Comparison of ENCODE assay signal across 8 cellular contexts in the genomic region with DNA sequence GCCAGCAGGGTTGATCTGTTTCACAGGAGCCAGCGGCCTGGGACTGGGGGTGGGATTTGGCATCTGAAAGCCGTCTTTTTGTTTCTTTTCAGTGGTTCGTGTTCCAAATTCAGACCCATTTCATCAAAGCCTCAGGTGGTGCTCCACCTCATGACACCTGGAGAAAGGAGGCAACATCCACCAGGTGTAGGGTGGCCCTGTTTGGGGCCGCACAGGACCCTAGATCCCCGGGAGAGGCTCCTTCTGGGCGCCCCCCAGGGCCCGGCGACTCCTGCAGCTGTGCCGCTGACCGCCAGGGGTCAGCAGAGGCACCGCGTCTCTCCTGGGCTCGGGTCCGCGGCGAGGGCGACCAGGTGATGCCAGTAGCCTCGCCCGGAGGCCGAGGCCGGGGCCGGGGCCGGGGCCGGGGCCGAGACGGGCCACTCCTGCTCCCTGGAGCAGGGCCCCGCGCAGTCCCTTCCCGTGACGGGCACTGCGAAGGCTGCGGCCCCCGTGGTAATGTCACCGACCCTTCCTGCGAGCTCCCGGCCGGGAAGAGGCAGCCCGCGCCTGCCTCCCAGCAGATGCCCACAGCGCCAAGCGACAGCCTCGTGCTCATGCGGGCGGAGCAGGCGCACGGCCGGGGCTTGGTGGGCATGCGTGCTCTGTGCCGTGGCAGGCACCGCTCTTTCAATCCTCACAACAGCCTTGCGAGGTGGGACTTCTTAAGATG.
DNase-seq lines count a peak whose midpoint lies in the region; ATAC-seq and TF ChIP-seq lines count a peak whose summit lies in the region.

No MANE protein-coding gene starts in this region.

- H3K4me1 ChIP-seq in adrenal gland (replicated peaks in 1 of 2) (peaks cover 0 to 6% of the 10 kb centered on the region in 2 donors), iPS DF 6.9 (ENCODE audit: control insufficient read depth, insufficient read depth, low read length) (peaks cover 6% of the 10 kb centered on the region)

- no peaks in the 10 kb centered on the region for H3K9me3 ChIP-seq in CD4-positive, alpha-beta T cell (ENCODE audit: control insufficient read depth, low read length)
- H3K9me3 ChIP-seq in adrenal gland (replicated peaks in 1 of 3) = no peaks in the 10 kb centered on the region
- H3K9me3 ChIP-seq in iPS DF 6.9 (ENCODE audit: control insufficient read depth, insufficient read depth, low read length) = no peaks in the 10 kb centered on the region

- H3K27ac ChIP-seq in CD4-positive, alpha-beta T cell (ENCODE audit: low read depth, low read length) = no peak overlapping the region
- peak overlapping the region in 2 of 5 donors; percentile 21 to 38 for H3K27ac ChIP-seq in adrenal gland
- H3K27ac ChIP-seq in iPS DF 6.9 (ENCODE audit: low read length) = no peak overlapping the region

- intact Hi-C loops in CD4-positive, alpha-beta T cell (cut with DNase I, micrococcal nuclease) = loop anchor here in 1 of 2 experiments (2.0 kb wide), 2 partner anchors 51 to 101 kb away; no protein-coding TSS in a partner anchor
- intact Hi-C loops in adrenal gland (cut with DNase I) = loop anchor here (5.0 to 10.0 kb wide), 5 partner anchors 103 to 433 kb away; partner anchors contain the start of gene ZNF423 (in 1 of the 2)

- POLR2A ChIA-PET in CD4-positive, alpha-beta T cell (lab: Charles Lee) = interaction anchor here (0.6 kb wide), 1 partner anchor 92 kb away, joined by 3 read pairs; no protein-coding TSS in a partner anchor

- H3K27me3 Mint-ChIP-seq in CD4-positive, alpha-beta T cell = no peaks in the 10 kb centered on the region

- H3K4me3 ChIP-seq in adrenal gland = peak overlapping the region in 2 of 4 donors; percentile 13 to 50
- no peak overlapping the region for H3K4me3 ChIP-seq in iPS DF 6.9 (ENCODE audit: low read length)

- no peaks in the 10 kb centered on the region for H3K27me3 ChIP-seq in CD4-positive, alpha-beta T cell (ENCODE audit: control insufficient read depth, insufficient read depth, low read length)
- H3K27me3 ChIP-seq in adrenal gland (no peaks in the 10 kb centered on the region), iPS DF 6.9 (ENCODE audit: control insufficient read depth, insufficient read depth, low read length) (no peaks in the 10 kb centered on the region)

- no peak for TF ChIP-seq POLR2A in adrenal gland (IDR thresholded peaks at IDR 0.05)

- H3K9me3 Mint-ChIP-seq in CD4-positive, alpha-beta T cell = no peaks in the 10 kb centered on the region

- no peak overlapping the region for H3K27ac Mint-ChIP-seq in CD4-positive, alpha-beta T cell

- WGBS in adrenal gland, 4 donors = 18 to 52% (median 24%) methylated on average over 7 to 51 of the region's 51 CpGs
- no CpG with 5 or more reads among the region's 51 CpGs for WGBS in iPS DF 6.9 (ENCODE audit: insufficient coverage, insufficient read length)

- no peak overlapping the region for H3K4me3 Mint-ChIP-seq in CD4-positive, alpha-beta T cell

- no peaks in the 10 kb centered on the region for H3K36me3 ChIP-seq in adrenal gland (replicated peaks in 1 of 2)
- H3K36me3 ChIP-seq in iPS DF 6.9 (ENCODE audit: control insufficient read depth, insufficient read depth, low read length) = no peaks in the 10 kb centered on the region

- TF ChIP-seq CTCF in CD4-positive, alpha-beta T cell (IDR thresholded peaks at IDR 0.05) = peak; percentile 89
- TF ChIP-seq CTCF in GM20000 (IDR thresholded peaks at IDR 0.05; ENCODE audit: extremely low read depth, missing control alignments) (peak; percentile 83), adrenal gland (IDR thresholded peaks at IDR 0.05) (peak; percentile 66 to 92 (median 86))

- CTCF ChIA-PET in CD4-positive, alpha-beta T cell (lab: Charles Lee) = interaction anchor here (0.8 to 1.6 kb wide), 4 partner anchors 22 to 101 kb away, joined by 3 to 5 read pairs (median 4); no protein-coding TSS in a partner anchor

- peak; percentile 78 for ATAC-seq in CD4-positive, alpha-beta T cell (ENCODE audit: poor library complexity)

- DNase-seq in CD4-positive, alpha-beta T cell = peak in 9 of 10 experiments; percentile 12 to 53 (median 32)
- DNase-seq in GM20000 (ENCODE audit: low spot score) (peak; percentile 87), NCI-H510A treated with DMSO at 0.1 percent for 48 hours (lab: John Stamatoyannopoulos, UW) (peak; percentile 9), adrenal gland (peak; percentile 22 to 65 (median 52)), iPS DF 6.9 (ENCODE audit: low read depth, low spot score) (peak; percentile 45), cortex of kidney (lab: John Stamatoyannopoulos, UW) (no peak), RKO (ENCODE audit: low spot score) (no peak)
- DNase-seq in stimulated activated CD4-positive, alpha-beta T cell treated with anti-CD3 and anti-CD28 coated beads, Interleukin-12 subunit alpha, Interleukin-12 subunit beta, amount 100 ng/mL, for 48 hours (ENCODE audit: low read depth in 2 of 3, low spot score in 1 of 3) = peak in 2 of 3 donors; percentile 28

- no peaks in the 10 kb centered on the region for H3K4me1 Mint-ChIP-seq in CD4-positive, alpha-beta T cell (ENCODE audit: low read depth)

- no peaks in the 10 kb centered on the region for H3K36me3 Mint-ChIP-seq in CD4-positive, alpha-beta T cell (ENCODE audit: low read depth)

Comparison
In these comparisons a context has a peak if more than half of its experiments do, and no peak if none do; other contexts are left out.
1. DNase-seq: peak in CD4-positive, alpha-beta T cell (9 of 10), GM20000 (single experiment), NCI-H510A treated with DMSO at 0.1 percent for 48 hours (single experiment), adrenal gland (7 of 7), iPS DF 6.9 (single experiment) and stimulated activated CD4-positive, alpha-beta T cell treated with anti-CD3 and anti-CD28 coated beads, Interleukin-12 subunit alpha, Interleukin-12 subunit beta, amount 100 ng/mL, for 48 hours (2 of 3); none in cortex of kidney (single experiment) and RKO (single experiment).
2. Peak in every context shown above with its lines, with median percentiles within 50 percentile points of each other: CTCF ChIP-seq.